1 cellular context compared by ENCODE assay signal in the genomic region with DNA sequence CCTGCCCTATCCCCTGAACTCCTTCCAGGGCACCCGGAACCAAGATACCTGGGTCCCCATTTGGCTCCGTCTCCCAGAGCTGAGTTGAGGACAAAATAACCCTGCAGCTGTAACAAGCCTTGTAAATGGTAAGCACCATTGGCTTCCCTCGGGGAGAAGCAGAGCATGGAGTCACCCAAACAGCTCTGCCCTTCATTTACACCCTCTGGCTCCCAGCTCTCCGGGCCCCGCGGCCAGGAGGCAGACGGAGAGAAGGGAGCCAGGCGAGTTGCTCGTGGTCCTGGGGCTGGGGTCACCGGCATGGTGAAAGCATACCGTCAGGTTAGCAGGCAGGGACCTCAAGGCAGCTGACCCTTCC.
TF ChIP-seq lines count a peak whose summit lies in the region.

No MANE protein-coding gene starts in this region.

TF ChIP-seq in K562, 482 proteins besides CTCF, POLR2A, EP300 and RAD21:
- TF ChIP-seq, protein P1, sequence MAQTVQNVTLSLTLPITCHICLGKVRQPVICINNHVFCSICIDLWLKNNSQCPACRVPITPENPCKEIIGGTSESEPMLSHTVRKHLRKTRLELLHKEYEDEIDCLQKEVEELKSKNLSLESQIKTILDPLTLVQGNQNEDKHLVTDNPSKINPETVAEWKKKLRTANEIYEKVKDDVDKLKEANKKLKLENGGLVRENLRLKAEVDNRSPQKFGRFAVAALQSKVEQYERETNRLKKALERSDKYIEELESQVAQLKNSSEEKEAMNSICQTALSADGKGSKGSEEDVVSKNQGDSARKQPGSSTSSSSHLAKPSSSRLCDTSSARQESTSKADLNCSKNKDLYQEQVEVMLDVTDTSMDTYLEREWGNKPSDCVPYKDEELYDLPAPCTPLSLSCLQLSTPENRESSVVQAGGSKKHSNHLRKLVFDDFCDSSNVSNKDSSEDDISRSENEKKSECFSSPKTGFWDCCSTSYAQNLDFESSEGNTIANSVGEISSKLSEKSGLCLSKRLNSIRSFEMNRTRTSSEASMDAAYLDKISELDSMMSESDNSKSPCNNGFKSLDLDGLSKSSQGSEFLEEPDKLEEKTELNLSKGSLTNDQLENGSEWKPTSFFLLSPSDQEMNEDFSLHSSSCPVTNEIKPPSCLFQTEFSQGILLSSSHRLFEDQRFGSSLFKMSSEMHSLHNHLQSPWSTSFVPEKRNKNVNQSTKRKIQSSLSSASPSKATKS (CRISPR knock-in tag; IDR thresholded peaks at IDR 0.05), result no peak
- TF ChIP-seq KDM5B (IDR thresholded peaks at IDR 0.05; ENCODE audit: insufficient replicate concordance, low read depth, low read length), result peak; percentile 4
